Comparison of ENCODE assay signal across 1 cellular context in the genomic region with DNA sequence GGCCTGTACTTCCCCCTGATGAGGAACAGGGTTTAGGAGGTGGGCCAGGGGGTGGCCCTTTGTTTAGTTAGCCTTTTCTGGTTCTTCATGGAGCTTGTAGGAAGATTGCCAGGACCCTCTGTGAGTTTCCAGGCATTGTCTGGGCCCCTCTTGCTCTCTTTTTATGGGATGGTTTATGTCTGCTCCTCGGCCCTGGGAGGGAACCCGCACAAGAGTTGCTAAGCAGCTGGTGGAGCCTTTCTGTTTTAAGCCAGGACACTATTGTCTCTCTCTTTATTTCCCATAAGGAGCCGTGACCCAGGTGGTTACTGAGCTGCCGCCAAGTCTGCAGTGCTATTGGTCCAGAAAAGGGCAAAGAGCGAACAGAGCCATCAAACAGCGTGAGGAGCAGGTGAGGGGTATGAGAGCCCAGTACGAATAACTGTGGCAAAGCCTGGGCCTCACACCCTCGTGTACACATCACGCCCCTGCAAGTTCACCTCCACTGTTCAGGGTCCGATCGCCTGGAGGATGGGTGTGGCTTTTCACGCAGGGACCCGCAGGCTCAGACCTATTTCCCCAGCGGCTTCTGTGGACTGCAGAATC.
TF ChIP-seq lines count a peak whose summit lies in the region.

No MANE protein-coding gene starts in this region.

TF ChIP-seq in GM23338, 12 proteins besides CTCF, POLR2A, EP300 and RAD21 (continued from another document):
- TF ChIP-seq, protein P1, sequence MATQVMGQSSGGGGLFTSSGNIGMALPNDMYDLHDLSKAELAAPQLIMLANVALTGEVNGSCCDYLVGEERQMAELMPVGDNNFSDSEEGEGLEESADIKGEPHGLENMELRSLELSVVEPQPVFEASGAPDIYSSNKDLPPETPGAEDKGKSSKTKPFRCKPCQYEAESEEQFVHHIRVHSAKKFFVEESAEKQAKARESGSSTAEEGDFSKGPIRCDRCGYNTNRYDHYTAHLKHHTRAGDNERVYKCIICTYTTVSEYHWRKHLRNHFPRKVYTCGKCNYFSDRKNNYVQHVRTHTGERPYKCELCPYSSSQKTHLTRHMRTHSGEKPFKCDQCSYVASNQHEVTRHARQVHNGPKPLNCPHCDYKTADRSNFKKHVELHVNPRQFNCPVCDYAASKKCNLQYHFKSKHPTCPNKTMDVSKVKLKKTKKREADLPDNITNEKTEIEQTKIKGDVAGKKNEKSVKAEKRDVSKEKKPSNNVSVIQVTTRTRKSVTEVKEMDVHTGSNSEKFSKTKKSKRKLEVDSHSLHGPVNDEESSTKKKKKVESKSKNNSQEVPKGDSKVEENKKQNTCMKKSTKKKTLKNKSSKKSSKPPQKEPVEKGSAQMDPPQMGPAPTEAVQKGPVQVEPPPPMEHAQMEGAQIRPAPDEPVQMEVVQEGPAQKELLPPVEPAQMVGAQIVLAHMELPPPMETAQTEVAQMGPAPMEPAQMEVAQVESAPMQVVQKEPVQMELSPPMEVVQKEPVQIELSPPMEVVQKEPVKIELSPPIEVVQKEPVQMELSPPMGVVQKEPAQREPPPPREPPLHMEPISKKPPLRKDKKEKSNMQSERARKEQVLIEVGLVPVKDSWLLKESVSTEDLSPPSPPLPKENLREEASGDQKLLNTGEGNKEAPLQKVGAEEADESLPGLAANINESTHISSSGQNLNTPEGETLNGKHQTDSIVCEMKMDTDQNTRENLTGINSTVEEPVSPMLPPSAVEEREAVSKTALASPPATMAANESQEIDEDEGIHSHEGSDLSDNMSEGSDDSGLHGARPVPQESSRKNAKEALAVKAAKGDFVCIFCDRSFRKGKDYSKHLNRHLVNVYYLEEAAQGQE (IDR thresholded peaks at IDR 0.05; ENCODE audit: unreplicated experiment) = no peak
- TF ChIP-seq CREB1 (CRISPR knock-in tag; IDR thresholded peaks at IDR 0.05; ENCODE audit: low read depth) (no peak), STAT1 (IDR thresholded peaks at IDR 0.05; ENCODE audit: unreplicated experiment) (no peak)
- TF ChIP-seq, protein P2, sequence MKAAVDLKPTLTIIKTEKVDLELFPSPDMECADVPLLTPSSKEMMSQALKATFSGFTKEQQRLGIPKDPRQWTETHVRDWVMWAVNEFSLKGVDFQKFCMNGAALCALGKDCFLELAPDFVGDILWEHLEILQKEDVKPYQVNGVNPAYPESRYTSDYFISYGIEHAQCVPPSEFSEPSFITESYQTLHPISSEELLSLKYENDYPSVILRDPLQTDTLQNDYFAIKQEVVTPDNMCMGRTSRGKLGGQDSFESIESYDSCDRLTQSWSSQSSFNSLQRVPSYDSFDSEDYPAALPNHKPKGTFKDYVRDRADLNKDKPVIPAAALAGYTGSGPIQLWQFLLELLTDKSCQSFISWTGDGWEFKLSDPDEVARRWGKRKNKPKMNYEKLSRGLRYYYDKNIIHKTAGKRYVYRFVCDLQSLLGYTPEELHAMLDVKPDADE (IDR thresholded peaks at IDR 0.05) = no peak
TF ChIP-seq in GM23338: peak in this region for 0.
